19 cellular contexts compared by ENCODE assay signal in the genomic region with DNA sequence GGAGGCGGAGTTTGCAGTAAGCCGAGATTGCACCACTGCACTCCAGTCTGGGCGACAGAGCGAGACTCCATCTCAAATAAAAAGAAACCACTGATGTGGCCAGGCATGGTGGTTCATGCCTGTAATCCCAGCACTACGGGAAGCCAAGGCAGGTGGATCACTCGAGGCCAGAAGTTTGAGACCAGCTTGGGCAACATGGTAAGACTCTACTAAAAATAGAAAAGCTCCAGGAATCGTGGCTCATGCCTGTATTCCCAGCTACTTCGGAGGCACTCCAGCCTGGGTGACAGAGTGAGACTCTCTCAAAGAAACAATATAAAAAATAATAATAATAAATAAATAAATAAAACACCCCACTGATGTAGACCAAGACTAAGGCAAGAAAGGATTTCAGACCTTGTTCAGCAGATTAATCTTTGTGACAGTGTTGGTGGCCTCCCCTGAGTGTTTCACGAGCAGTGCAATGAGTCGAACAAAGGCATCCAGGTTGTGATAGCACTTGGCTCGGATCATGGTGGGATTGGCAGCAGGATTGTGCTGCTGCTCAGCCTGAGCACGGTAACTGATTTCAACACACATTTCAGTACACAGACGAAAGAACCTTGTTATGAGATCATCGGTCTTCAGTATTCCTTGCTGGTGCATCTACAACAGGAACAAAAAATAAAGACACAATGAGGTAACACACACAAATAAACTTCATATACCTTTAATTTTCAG. TPM values are rescaled to one million over a fixed set of nuclear protein-coding genes. Genes with fewer than 3 reads are reported as not detected.
DNase-seq lines count a peak whose midpoint lies in the region; ATAC-seq and TF ChIP-seq lines count a peak whose summit lies in the region.
"Had no signal": no experiment of that assay in that cellular context is flagged by ENCODE, and none has a peak within 500 bp of the region (broad histone marks: within the 10 kb centered on the region; RNA-seq: fewer than 3 reads in every experiment).

No MANE protein-coding gene starts in this region.

- H3K36me3 ChIP-seq in right atrium auricular region = peaks cover 86% of the 10 kb centered on the region
- H3K36me3 ChIP-seq in psoas muscle (ENCODE audit: insufficient read depth in 1 of 2, low read depth in 1 of 2) = peaks cover 30 to 100% of the 10 kb centered on the region in 2 donors

- 52 to 61% (median 52%) methylated on average over 14 of the region's 14 CpGs for WGBS in psoas muscle, 3 donors

- intact Hi-C loops in psoas muscle (cut with DNase I) = loop anchor here in 1 of 2 donors (5.0 to 10.0 kb wide), 2 partner anchors 48 to 181 kb away; no protein-coding TSS in a partner anchor

- peak; percentile 78 to 92 (median 90) for ATAC-seq in psoas muscle
- ATAC-seq in HG02623 (IDR thresholded peaks at IDR 0.05; ENCODE audit: unreplicated experiment) = no peak
- ATAC-seq: K562 had no signal

- no peaks in the 10 kb centered on the region for H3K9me3 ChIP-seq in right atrium auricular region
- no peaks in the 10 kb centered on the region for H3K9me3 ChIP-seq in psoas muscle

- peak overlapping the region; percentile 1 to 45 for H3K27ac ChIP-seq in right atrium auricular region
- peak overlapping the region; percentile 42 for H3K27ac ChIP-seq in psoas muscle
- H3K27ac ChIP-seq: C4-2B had no signal

- H3K4me3 ChIP-seq in fibroblast of pulmonary artery (replicated peaks; ENCODE audit: low read depth, low read length) = no peak overlapping the region
- H3K4me3 ChIP-seq in right atrium auricular region = no peak overlapping the region
- no peak overlapping the region for H3K4me3 ChIP-seq in psoas muscle
- H3K4me3 ChIP-seq: K562 had no signal

- H3K27me3 ChIP-seq in right atrium auricular region = no peaks in the 10 kb centered on the region
- no peaks in the 10 kb centered on the region for H3K27me3 ChIP-seq in psoas muscle (ENCODE audit: insufficient read depth in 3 of 3, low read length in 2 of 3)

- H3K4me1 ChIP-seq in right atrium auricular region = peaks cover 0 to 3% of the 10 kb centered on the region in 2 donors
- peaks cover 5% of the 10 kb centered on the region for H3K4me1 ChIP-seq in psoas muscle

- TF ChIP-seq CTCF in fibroblast of pulmonary artery (IDR thresholded peaks at IDR 0.05; ENCODE audit: low read length, missing control alignments) (no peak), right atrium auricular region (IDR thresholded peaks at IDR 0.05) (no peak), psoas muscle (IDR thresholded peaks at IDR 0.05) (no peak)

- DNase-seq in amniotic epithelial cell (ENCODE audit: low read depth) (peak; percentile 66), fibroblast of pulmonary artery (ENCODE audit: low read depth) (peak; percentile 12), right atrium auricular region (ENCODE audit: low spot score) (no peak), psoas muscle (peak in 1 of 2 donors; percentile 73), NCI-H345 (lab: John Stamatoyannopoulos, UW) (no peak), NCI-H748 treated with DMSO at 0.1 percent for 48 hours (lab: John Stamatoyannopoulos, UW) (no peak)
- DNase-seq: DMS 273 treated with DMSO at 0.1 percent for 48 hours; GF-D8; H7; MV-4-11; NCI-H1417; NCI-H187 treated with DMSO at 0.1 percent for 48 hours; NCI-H446; NCI-H69; NK-92 treated with Interleukin-12 subunit alpha and Interleukin-12 subunit beta, amount 100 ng/mL, for 24 hours; SIG-M5 had no signal

RNA-seq across cellular contexts. Expression of gene SETD6, which starts 18.6 kb away (rescaled TPM):
- total RNA-seq in right atrium auricular region (10 to 100 TPM; 11.9 to 12.9 TPM), psoas muscle (10 to 100 TPM; 11.1 to 25.0 (median 18.4) TPM)
- 10 to 100 TPM; 21.0 to 35.5 (median 23.6) TPM for polyA plus RNA-seq in psoas muscle

RNA-seq across cellular contexts. Expression of gene NDRG4, which starts 34.0 kb away (rescaled TPM):
- total RNA-seq in right atrium auricular region = 100 to 1,000 TPM; 163 to 238 TPM
- 1 to 10 TPM; 1.7 to 6.3 (median 3.8) TPM for total RNA-seq in psoas muscle
- 10 to 100 TPM in 1 of 3 donors, 1 to 10 TPM in 2; 1.8 to 12.3 (median 2.0) TPM for polyA plus RNA-seq in psoas muscle

Comparison
In these comparisons a context has a peak if more than half of its experiments do, and no peak if none do; other contexts are left out.
1. DNase-seq: peak in amniotic epithelial cell (single experiment) and fibroblast of pulmonary artery (single experiment); none in right atrium auricular region (single experiment), NCI-H345 (single experiment) and NCI-H748 treated with DMSO at 0.1 percent for 48 hours (single experiment).
2. RNA of gene NDRG4, which starts 34.0 kb away (total RNA-seq): 163 to 238 TPM in right atrium auricular region; 1.7 to 6.3 TPM in psoas muscle; every median in the first group is over 10 times any median in the second.